8 cellular contexts compared by ENCODE assay signal in genomic region chr1:209937996-209938959, GRCh38. TPM values are rescaled to one million over a fixed set of nuclear protein-coding genes. Genes with fewer than 3 reads are reported as not detected.
A peak's percentile ranks its signal among the peaks of the same experiment; 100 is the strongest.
DNase-seq lines count a peak whose midpoint lies in the region; ATAC-seq, FAIRE-seq and TF ChIP-seq lines count a peak whose summit lies in the region.

Gene SYT14, plus strand, starts transcription at chr1:209938217. Its CDS starts 48 bp downstream, at chr1:209938265.

- H3K4me1 ChIP-seq in upper lobe of right lung: no peaks in the 10 kb centered on the region

- H3K4me3 ChIP-seq in astrocyte of the spinal cord (ENCODE audit: low read depth, low read length) (peak within 1 kb of the TSS; percentile 51), upper lobe of right lung (no peak within 1 kb of the TSS)

- H3K9me3 ChIP-seq in upper lobe of right lung: no peaks in the 10 kb centered on the region

- H3K36me3 ChIP-seq in upper lobe of right lung: no peaks in the 10 kb centered on the region

- peak; percentile 18 for DNase-seq in stimulated activated CD4-positive, alpha-beta T cell treated with anti-CD3 and anti-CD28 coated beads, Interleukin-15, amount 100 ng/mL, for 24 hours
- DNase-seq in stimulated activated CD4-positive, alpha-beta T cell treated with anti-CD3 and anti-CD28 coated beads, Interleukin-1b, Interleukin-23, amount 100 ng/mL, for 48 hours: no peak
- DNase-seq in NCI-H2196 (lab: John Stamatoyannopoulos, UW; ENCODE audit: unreplicated experiment): peak; percentile 88
- peak; percentile 69 for DNase-seq in astrocyte of the spinal cord (ENCODE audit: low read depth, low spot score)
- peak; percentile 38 for DNase-seq in kidney glomerular epithelial cell (lab: John Stamatoyannopoulos, UW)
- DNase-seq in upper lobe of right lung: no peak
- no peak for DNase-seq in RCC 7860 (ENCODE audit: low spot score)

- peaks cover 39% of the 10 kb centered on the region for H3K27me3 ChIP-seq in upper lobe of right lung

- TF ChIP-seq CTCF in astrocyte of the spinal cord (IDR thresholded peaks at IDR 0.05; ENCODE audit: low read depth, low read length) (peak; percentile 8), upper lobe of right lung (IDR thresholded peaks at IDR 0.05) (no peak)

- ATAC-seq in upper lobe of right lung (peak; percentile 31), HG02852 (IDR thresholded peaks at IDR 0.05; ENCODE audit: unreplicated experiment) (no peak)

- no peak within 1 kb of the TSS for H3K27ac ChIP-seq in upper lobe of right lung

- intact Hi-C loops in upper lobe of right lung (cut with DNase I): no loop called here

- no peak for FAIRE-seq in RCC 7860 (lab: Jason Lieb, UNC)

- in situ Hi-C loops in astrocyte of the spinal cord (cut with HindIII; ENCODE audit: low sequenced_read_pairs): no loop called here

RNA-seq across cellular contexts. Expression of gene SYT14, which starts in this region (rescaled TPM):
- 0.03 TPM for total RNA-seq in upper lobe of right lung

Comparison
In these comparisons a context has a peak if more than half of its experiments do, and no peak if none do; other contexts are left out.
1. DNase-seq: peak in stimulated activated CD4-positive, alpha-beta T cell treated with anti-CD3 and anti-CD28 coated beads, Interleukin-15, amount 100 ng/mL, for 24 hours (single experiment), NCI-H2196 (single experiment), astrocyte of the spinal cord (single experiment) and kidney glomerular epithelial cell (single experiment); none in stimulated activated CD4-positive, alpha-beta T cell treated with anti-CD3 and anti-CD28 coated beads, Interleukin-1b, Interleukin-23, amount 100 ng/mL, for 48 hours (single experiment), upper lobe of right lung (single experiment) and RCC 7860 (single experiment).
2. Peak in ATAC-seq in upper lobe of right lung; RNA of the gene not detected or under 1 TPM.